24 cellular contexts compared by ENCODE assay signal in the genomic region with DNA sequence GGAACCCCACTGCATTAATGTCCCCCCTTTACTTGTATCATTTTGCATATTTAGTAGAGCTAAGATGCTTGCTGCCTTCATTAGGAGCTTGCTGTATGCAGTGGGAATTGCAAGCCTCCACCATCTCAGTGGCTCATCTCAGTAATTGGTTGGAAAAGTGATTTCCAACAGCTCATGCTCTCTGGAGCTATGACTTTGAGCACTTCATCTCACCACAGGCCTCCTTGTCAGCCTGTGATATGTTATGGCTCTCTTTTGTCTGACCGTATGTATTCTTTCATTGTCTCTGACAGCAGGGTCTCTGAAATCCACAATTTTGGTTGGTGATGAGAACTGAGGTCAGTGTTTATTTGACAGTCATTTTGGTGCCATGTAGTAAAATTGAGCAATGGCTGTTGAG.
"Had no signal": no experiment of that assay in that cellular context is flagged by ENCODE, and none has a peak within 500 bp of the region (broad histone marks: within the 10 kb centered on the region; RNA-seq: fewer than 3 reads in every experiment).

No MANE protein-coding gene starts in this region.

- H3K27me3 Mint-ChIP-seq: natural killer cell treated with Interleukin-12 subunit alpha and Interleukin-12 subunit beta and Interleukin-15 and Interleukin-18, amount 100 ng/mL, for 72 hours; stimulated activated memory B cell treated with anti-CD40 and anti-IgM and Interleukin-4, amounts not matched to agents 10 μg/mL and 1 μg/mL and 100 μg/mL, for 72 hours; stimulated activated naive CD8-positive, alpha-beta T cell treated with anti-CD3 and anti-CD28 coated beads, Interleukin-15, Interleukin-2, amounts not matched to agents 100 ng/mL and 50 ng/mL, for 24 hours had no signal

- H3K36me3 ChIP-seq: left ventricle myocardium inferior, neutrophil, spleen, tibial nerve, upper lobe of right lung, vagina had no signal

- H3K4me2 ChIP-seq: hepatocyte had no signal

- H3K79me2 ChIP-seq: hepatocyte had no signal

- H3K9me3 ChIP-seq: neutrophil, spleen, testis, tibial nerve, upper lobe of right lung, vagina had no signal

- H3K27me3 ChIP-seq: dorsolateral prefrontal cortex, hepatocyte, neutrophil, spleen, testis, tibial nerve, upper lobe of right lung, vagina had no signal

- H3K4me1 Mint-ChIP-seq: stimulated activated memory B cell treated with anti-CD40 and anti-IgM and Interleukin-4, amounts not matched to agents 10 μg/mL and 1 μg/mL and 100 μg/mL, for 72 hours had no signal

- DNase-seq: dorsolateral prefrontal cortex; effector CD8-positive, alpha-beta T cell; foreskin melanocyte; kidney; left cardiac atrium; left ventricle myocardium inferior; mesenchymal stem cell; midbrain; posterior cingulate gyrus; spleen; stimulated activated CD4-positive, alpha-beta T cell treated with anti-CD3 and anti-CD28 coated beads, Interleukin-15, amount 100 ng/mL, for 24 hours; stimulated activated CD4-positive, alpha-beta T cell treated with anti-CD3 and anti-CD28 coated beads, Interleukin-1b, Interleukin-23, amount 100 ng/mL, for 48 hours; stimulated activated CD4-positive, alpha-beta T cell treated with anti-CD3 and anti-CD28 coated beads, Interleukin-4, amount 100 ng/mL, for 24 hours; testis; upper lobe of right lung had no signal

- H3K36me3 Mint-ChIP-seq: natural killer cell treated with Interleukin-12 subunit alpha and Interleukin-12 subunit beta and Interleukin-15 and Interleukin-18, amount 100 ng/mL, for 72 hours; stimulated activated memory B cell treated with anti-CD40 and anti-IgM and Interleukin-4, amounts not matched to agents 10 μg/mL and 1 μg/mL and 100 μg/mL, for 72 hours had no signal

- H3K9me3 Mint-ChIP-seq: stimulated activated memory B cell treated with anti-CD40 and anti-IgM and Interleukin-4, amounts not matched to agents 10 μg/mL and 1 μg/mL and 100 μg/mL, for 72 hours; stimulated activated naive CD8-positive, alpha-beta T cell treated with anti-CD3 and anti-CD28 coated beads, Interleukin-15, Interleukin-2, amounts not matched to agents 100 ng/mL and 50 ng/mL, for 24 hours had no signal

- H3K4me3 ChIP-seq: dorsolateral prefrontal cortex, hepatocyte, left ventricle myocardium inferior, lung, spleen, testis, tibial nerve, upper lobe of right lung, vagina had no signal

- H3K4me3 Mint-ChIP-seq: natural killer cell treated with Interleukin-12 subunit alpha and Interleukin-12 subunit beta and Interleukin-15 and Interleukin-18, amount 100 ng/mL, for 72 hours; stimulated activated memory B cell treated with anti-CD40 and anti-IgM and Interleukin-4, amounts not matched to agents 10 μg/mL and 1 μg/mL and 100 μg/mL, for 72 hours; stimulated activated naive CD8-positive, alpha-beta T cell treated with anti-CD3 and anti-CD28 coated beads, Interleukin-15, Interleukin-2, amounts not matched to agents 100 ng/mL and 50 ng/mL, for 24 hours had no signal

- H3K27ac ChIP-seq: dorsolateral prefrontal cortex, hepatocyte, left ventricle myocardium inferior, neutrophil, spleen, testis, tibial nerve, upper lobe of right lung, vagina had no signal

- H3K4me1 ChIP-seq: left ventricle myocardium inferior, spleen, testis, tibial nerve, upper lobe of right lung, vagina had no signal

- ATAC-seq: left cardiac atrium; natural killer cell treated with Interleukin-12 subunit alpha and Interleukin-12 subunit beta and Interleukin-15 and Interleukin-18, amount 100 ng/mL, for 72 hours; sciatic nerve; stimulated activated memory B cell treated with anti-CD40 and anti-IgM and Interleukin-4, amounts not matched to agents 10 μg/mL and 1 μg/mL and 100 μg/mL, for 72 hours; upper lobe of right lung had no signal

- H3K27ac Mint-ChIP-seq: natural killer cell treated with Interleukin-12 subunit alpha and Interleukin-12 subunit beta and Interleukin-15 and Interleukin-18, amount 100 ng/mL, for 72 hours; stimulated activated memory B cell treated with anti-CD40 and anti-IgM and Interleukin-4, amounts not matched to agents 10 μg/mL and 1 μg/mL and 100 μg/mL, for 72 hours; stimulated activated naive CD8-positive, alpha-beta T cell treated with anti-CD3 and anti-CD28 coated beads, Interleukin-15, Interleukin-2, amounts not matched to agents 100 ng/mL and 50 ng/mL, for 24 hours had no signal

- H2AFZ ChIP-seq: hepatocyte had no signal
